In the genomic region with DNA sequence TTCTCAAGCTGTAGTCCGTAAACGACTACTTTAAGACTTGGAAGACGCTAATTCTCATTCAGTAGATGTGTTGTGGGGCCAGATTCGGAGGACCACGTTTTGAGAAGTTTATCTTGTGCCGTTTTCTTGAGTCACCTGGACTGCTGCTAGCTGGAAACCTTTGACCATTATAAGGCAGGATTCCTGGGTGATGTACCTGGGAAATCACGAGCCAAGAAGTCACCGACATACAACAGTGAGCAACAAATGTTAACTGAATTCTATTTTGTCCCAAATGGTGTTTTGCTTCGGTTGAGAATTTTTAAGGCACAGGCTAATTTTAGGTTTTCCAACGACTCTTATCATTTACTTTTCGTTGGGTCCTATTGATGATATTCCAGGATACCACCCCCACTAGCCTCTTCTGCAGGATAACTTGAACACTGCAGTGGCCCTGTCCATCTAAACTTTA, we compare ENCODE assay signal across 8 cellular contexts.
DNase-seq lines count a peak whose midpoint lies in the region; ATAC-seq, FAIRE-seq and TF ChIP-seq lines count a peak whose summit lies in the region.

No MANE protein-coding gene starts in this region.

- peak overlapping the region; percentile 92 for H3K27ac Mint-ChIP-seq in activated naive CD8-positive, alpha-beta T cell
- no peak overlapping the region for H3K27ac Mint-ChIP-seq in activated naive CD8-positive, alpha-beta T cell treated with anti-CD3 and anti-CD28 coated beads for 36 hours

- no peaks in the 10 kb centered on the region for H3K36me3 Mint-ChIP-seq in activated naive CD8-positive, alpha-beta T cell
- peaks cover 3% of the 10 kb centered on the region for H3K36me3 Mint-ChIP-seq in activated naive CD8-positive, alpha-beta T cell treated with anti-CD3 and anti-CD28 coated beads for 36 hours

- H3K27ac ChIP-seq in HepG2 (ENCODE audit: extremely low read length, insufficient read depth, low read length): no peak overlapping the region
- peak overlapping the region; percentile 80 to 86 for H3K27ac ChIP-seq in tibial artery

- H3K79me2 ChIP-seq in HepG2 (ENCODE audit: insufficient read depth, low read length): no peaks in the 10 kb centered on the region

- H3K9me3 ChIP-seq in HepG2 (ENCODE audit: low read length) (no peaks in the 10 kb centered on the region), tibial artery (no peaks in the 10 kb centered on the region)

- H3K27me3 Mint-ChIP-seq in activated naive CD8-positive, alpha-beta T cell: no peaks in the 10 kb centered on the region
- H3K27me3 Mint-ChIP-seq in activated naive CD8-positive, alpha-beta T cell treated with anti-CD3 and anti-CD28 coated beads for 36 hours: peaks cover 6% of the 10 kb centered on the region

- CTCF ChIA-PET in HepG2 (lab: Yijun Ruan, JAX; ENCODE audit: low intra/inter-chr PET ratio, low total read pairs): no interaction called here

- H3K4me3 ChIP-seq in astrocyte of the spinal cord (ENCODE audit: low read depth, low read length) (peak overlapping the region; percentile 72), HepG2 (replicated peaks in 1 of 3; ENCODE audit: insufficient read depth in 1 of 3, low read depth in 2 of 3, low read length in 3 of 3) (peak overlapping the region in 1 of 3 experiments; percentile 73; a peak in 1 of 6 replicates), tibial artery (peak overlapping the region; percentile 50 to 67)

- TF ChIP-seq CTCF in astrocyte of the spinal cord (IDR thresholded peaks at IDR 0.05; ENCODE audit: low read depth, low read length) (no peak), HepG2 (CRISPR knock-in tag; IDR thresholded peaks at IDR 0.05) (no peak), tibial artery (IDR thresholded peaks at IDR 0.05) (no peak)

- no peaks in the 10 kb centered on the region for H4K20me1 ChIP-seq in HepG2 (ENCODE audit: insufficient read depth, low read length)

- no peak overlapping the region for H3K9ac ChIP-seq in HepG2 (ENCODE audit: insufficient read depth, low read depth, low read length)

- H2AFZ ChIP-seq in HepG2 (ENCODE audit: low read length): no peak overlapping the region

- TF ChIP-seq EP300 in HepG2 (IDR thresholded peaks at IDR 0.05; ENCODE audit: low read depth in 2 of 2, low read length in 2 of 2): no peak
- no peak for TF ChIP-seq EP300 in HepG2 (CRISPR knock-in tag; IDR thresholded peaks at IDR 0.05; ENCODE audit: borderline replicate concordance)

- WGBS in HepG2 (ENCODE audit: low lambda C conversion rate): 84% methylated on average over 11 of the region's 11 CpGs

- H3K27me3 ChIP-seq in HepG2 (ENCODE audit: control insufficient read depth in 1 of 2, insufficient read depth in 2 of 2, low read length in 2 of 2): peaks cover 4 to 24% of the 10 kb centered on the region in 2 experiments; a peak in 2 of 5 replicates
- H3K27me3 ChIP-seq in tibial artery: peaks cover 0 to 8% of the 10 kb centered on the region in 2 donors

- peaks cover 22% of the 10 kb centered on the region for H3K4me1 Mint-ChIP-seq in activated naive CD8-positive, alpha-beta T cell (ENCODE audit: low read depth)
- H3K4me1 Mint-ChIP-seq in activated naive CD8-positive, alpha-beta T cell treated with anti-CD3 and anti-CD28 coated beads for 36 hours: peaks cover 27% of the 10 kb centered on the region

- TF ChIP-seq RAD21 in HepG2 (CRISPR knock-in tag; IDR thresholded peaks at IDR 0.05): no peak

- H3K4me1 ChIP-seq in HepG2 (ENCODE audit: insufficient read depth, low read length): peaks cover 51% of the 10 kb centered on the region
- H3K4me1 ChIP-seq in tibial artery: peaks cover 0 to 16% (median 10%) of the 10 kb centered on the region in 4 donors

- H3K36me3 ChIP-seq in HepG2 (replicated peaks in 1 of 2; ENCODE audit: control insufficient read depth in 1 of 2, insufficient read depth in 2 of 2, low read length in 2 of 2) (no peaks in the 10 kb centered on the region), tibial artery (no peaks in the 10 kb centered on the region)

- POLR2A ChIA-PET in HepG2 (lab: Yijun Ruan, JAX): interaction anchor here (0.9 to 3.6 kb wide), 6 partner anchors 13 to 148 kb away, joined by 4 to 24 read pairs (median 14); a partner anchor contains a TSS

- FAIRE-seq in HepG2 (lab: Jason Lieb, UNC): no peak

- ATAC-seq in HepG2: no peak

- no peaks in the 10 kb centered on the region for H3K9me3 Mint-ChIP-seq in activated naive CD8-positive, alpha-beta T cell (ENCODE audit: low read depth)
- H3K9me3 Mint-ChIP-seq in activated naive CD8-positive, alpha-beta T cell treated with anti-CD3 and anti-CD28 coated beads for 36 hours: no peaks in the 10 kb centered on the region

- intact Hi-C loops in HepG2 (cut with micrococcal nuclease; ENCODE audit: unreplicated experiment) (no loop called here), tibial artery (cut with DNase I; ENCODE audit: low total_unique reads) (loop anchor here (5.0 kb wide), 1 partner anchor 69 kb away; a partner anchor contains a TSS)

- BruUV-seq in HepG2 (replicated peaks; lab: Mats Ljungman, UMichigan): no TSS peak

- DNase-seq in activated naive CD8-positive, alpha-beta T cell treated with anti-CD3 and anti-CD28 coated beads for 36 hours: no peak
- DNase-seq in astrocyte of the spinal cord (ENCODE audit: low read depth, low spot score): no peak
- no peak for DNase-seq in HepG2 (ENCODE audit: low spot score)
- no peak for DNase-seq in tibial artery
- DNase-seq in HuH-7.5 (ENCODE audit: low spot score): no peak
- no peak for DNase-seq in RPMI8226
- no peak for DNase-seq in ACHN

- TF ChIP-seq POLR2A in HepG2 (IDR thresholded peaks at IDR 0.05; ENCODE audit: insufficient read depth in 1 of 2, low read depth in 2 of 2, low read length in 2 of 2): no peak

- H3K4me3 Mint-ChIP-seq in activated naive CD8-positive, alpha-beta T cell: no peak overlapping the region
- no peak overlapping the region for H3K4me3 Mint-ChIP-seq in activated naive CD8-positive, alpha-beta T cell treated with anti-CD3 and anti-CD28 coated beads for 36 hours

- in situ Hi-C loops in astrocyte of the spinal cord (cut with HindIII; ENCODE audit: low sequenced_read_pairs) (no loop called here), HepG2 (cut with HindIII; ENCODE audit: extremely low pct_ligation_motif_present, low pct_unique_long_range_greater_than_20kb) (no loop called here), ACHN (cut with HindIII; ENCODE audit: low pct_ligation_motif_present, low pct_unique_long_range_greater_than_20kb, low sequenced_read_pairs) (no loop called here)

- H3K4me2 ChIP-seq in HepG2 (ENCODE audit: low read depth, low read length): peak overlapping the region; percentile 91

TF ChIP-seq in HepG2, 621 proteins besides CTCF, POLR2A, EP300 and RAD21:
- TF ChIP-seq NAIF1 (CRISPR knock-in tag; IDR thresholded peaks at IDR 0.05; ENCODE audit: borderline replicate concordance) (no peak), CEBPB (IDR thresholded peaks at IDR 0.05; ENCODE audit: borderline replicate concordance, low read depth, low read length) (no peak), ZFP1 (CRISPR knock-in tag; IDR thresholded peaks at IDR 0.05) (no peak), IRX3 (CRISPR knock-in tag; IDR thresholded peaks at IDR 0.05; ENCODE audit: borderline replicate concordance, low read depth) (no peak), JUNB (CRISPR knock-in tag; IDR thresholded peaks at IDR 0.05; ENCODE audit: borderline replicate concordance) (no peak), SAFB2 (CRISPR knock-in tag; IDR thresholded peaks at IDR 0.05; ENCODE audit: borderline replicate concordance, low read depth) (no peak)
- TF ChIP-seq, protein P1, sequence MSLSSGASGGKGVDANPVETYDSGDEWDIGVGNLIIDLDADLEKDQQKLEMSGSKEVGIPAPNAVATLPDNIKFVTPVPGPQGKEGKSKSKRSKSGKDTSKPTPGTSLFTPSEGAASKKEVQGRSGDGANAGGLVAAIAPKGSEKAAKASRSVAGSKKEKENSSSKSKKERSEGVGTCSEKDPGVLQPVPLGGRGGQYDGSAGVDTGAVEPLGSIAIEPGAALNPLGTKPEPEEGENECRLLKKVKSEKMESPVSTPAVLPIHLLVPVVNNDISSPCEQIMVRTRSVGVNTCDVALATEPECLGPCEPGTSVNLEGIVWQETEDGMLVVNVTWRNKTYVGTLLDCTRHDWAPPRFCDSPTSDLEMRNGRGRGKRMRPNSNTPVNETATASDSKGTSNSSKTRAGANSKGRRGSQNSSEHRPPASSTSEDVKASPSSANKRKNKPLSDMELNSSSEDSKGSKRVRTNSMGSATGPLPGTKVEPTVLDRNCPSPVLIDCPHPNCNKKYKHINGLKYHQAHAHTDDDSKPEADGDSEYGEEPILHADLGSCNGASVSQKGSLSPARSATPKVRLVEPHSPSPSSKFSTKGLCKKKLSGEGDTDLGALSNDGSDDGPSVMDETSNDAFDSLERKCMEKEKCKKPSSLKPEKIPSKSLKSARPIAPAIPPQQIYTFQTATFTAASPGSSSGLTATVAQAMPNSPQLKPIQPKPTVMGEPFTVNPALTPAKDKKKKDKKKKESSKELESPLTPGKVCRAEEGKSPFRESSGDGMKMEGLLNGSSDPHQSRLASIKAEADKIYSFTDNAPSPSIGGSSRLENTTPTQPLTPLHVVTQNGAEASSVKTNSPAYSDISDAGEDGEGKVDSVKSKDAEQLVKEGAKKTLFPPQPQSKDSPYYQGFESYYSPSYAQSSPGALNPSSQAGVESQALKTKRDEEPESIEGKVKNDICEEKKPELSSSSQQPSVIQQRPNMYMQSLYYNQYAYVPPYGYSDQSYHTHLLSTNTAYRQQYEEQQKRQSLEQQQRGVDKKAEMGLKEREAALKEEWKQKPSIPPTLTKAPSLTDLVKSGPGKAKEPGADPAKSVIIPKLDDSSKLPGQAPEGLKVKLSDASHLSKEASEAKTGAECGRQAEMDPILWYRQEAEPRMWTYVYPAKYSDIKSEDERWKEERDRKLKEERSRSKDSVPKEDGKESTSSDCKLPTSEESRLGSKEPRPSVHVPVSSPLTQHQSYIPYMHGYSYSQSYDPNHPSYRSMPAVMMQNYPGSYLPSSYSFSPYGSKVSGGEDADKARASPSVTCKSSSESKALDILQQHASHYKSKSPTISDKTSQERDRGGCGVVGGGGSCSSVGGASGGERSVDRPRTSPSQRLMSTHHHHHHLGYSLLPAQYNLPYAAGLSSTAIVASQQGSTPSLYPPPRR (CRISPR knock-in tag; IDR thresholded peaks at IDR 0.05; ENCODE audit: borderline replicate concordance): no peak
